Comparison of ENCODE assay signal across 15 cellular contexts in the genomic region with DNA sequence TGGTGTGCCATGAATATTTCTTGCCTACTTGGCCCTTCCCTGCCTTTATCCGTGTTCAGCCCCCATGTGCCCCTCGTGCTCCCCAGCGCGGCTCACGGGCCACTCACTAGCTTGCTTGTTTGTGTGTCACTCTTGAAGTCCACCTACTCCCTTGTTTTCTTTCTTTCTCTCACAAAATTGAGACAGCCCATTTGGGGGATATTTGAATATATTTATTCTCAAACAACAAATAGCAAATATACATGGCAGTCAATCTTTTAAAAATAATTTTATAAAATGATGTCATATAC.
"Had no signal": no experiment of that assay in that cellular context is flagged by ENCODE, and none has a peak within 500 bp of the region (broad histone marks: within the 10 kb centered on the region; RNA-seq: fewer than 3 reads in every experiment).

No MANE protein-coding gene starts in this region.

- ATAC-seq: naive thymus-derived CD4-positive, alpha-beta T cell; stimulated activated naive CD8-positive, alpha-beta T cell treated with anti-CD3 and anti-CD28 coated beads, Interleukin-15, Interleukin-2, amounts not matched to agents 100 U/mL and 50 U/mL, for 24 hours had no signal

- H3K9me3 ChIP-seq: colonic mucosa, esophagus squamous epithelium, neutrophil, sigmoid colon, testis had no signal

- H3K27ac Mint-ChIP-seq: immature natural killer cell; naive thymus-derived CD4-positive, alpha-beta T cell; nephron progenitor cell had no signal

- H3K4me1 Mint-ChIP-seq: immature natural killer cell had no signal

- H3K4me3 Mint-ChIP-seq: immature natural killer cell; naive thymus-derived CD4-positive, alpha-beta T cell; nephron progenitor cell had no signal

- H3K9me3 Mint-ChIP-seq: immature natural killer cell, nephron progenitor cell had no signal

- H3K27ac ChIP-seq: colonic mucosa, esophagus squamous epithelium, foreskin keratinocyte, left ventricle myocardium inferior, neutrophil, sigmoid colon, testis, tibial nerve had no signal

- H3K36me3 Mint-ChIP-seq: immature natural killer cell; naive thymus-derived CD4-positive, alpha-beta T cell had no signal

- H3K4me3 ChIP-seq: colonic mucosa, esophagus squamous epithelium, left ventricle myocardium inferior, sigmoid colon, skin epidermis, testis, tibial nerve had no signal

- H3K4me1 ChIP-seq: colonic mucosa, foreskin keratinocyte, left ventricle myocardium inferior, sigmoid colon, testis, tibial nerve had no signal

- H3K27me3 ChIP-seq: colonic mucosa, foreskin keratinocyte, testis, tibial nerve had no signal

- H3K36me3 ChIP-seq: colonic mucosa, esophagus squamous epithelium, left ventricle myocardium inferior, neutrophil, sigmoid colon, tibial nerve had no signal

- DNase-seq: cerebellar nuclear complex; colonic mucosa; esophagus squamous epithelium; immature natural killer cell; left ventricle myocardium inferior; naive thymus-derived CD4-positive, alpha-beta T cell; nephron progenitor cell; stimulated activated CD4-positive, alpha-beta T cell treated with anti-CD3 and anti-CD28 coated beads, Interleukin-2, amount 100 ng/mL, for 48 hours; stimulated activated naive CD8-positive, alpha-beta T cell treated with anti-CD3 and anti-CD28 coated beads, Interleukin-15, Interleukin-2, amounts not matched to agents 100 U/mL and 50 U/mL, for 24 hours; testis had no signal
